In the genomic region with DNA sequence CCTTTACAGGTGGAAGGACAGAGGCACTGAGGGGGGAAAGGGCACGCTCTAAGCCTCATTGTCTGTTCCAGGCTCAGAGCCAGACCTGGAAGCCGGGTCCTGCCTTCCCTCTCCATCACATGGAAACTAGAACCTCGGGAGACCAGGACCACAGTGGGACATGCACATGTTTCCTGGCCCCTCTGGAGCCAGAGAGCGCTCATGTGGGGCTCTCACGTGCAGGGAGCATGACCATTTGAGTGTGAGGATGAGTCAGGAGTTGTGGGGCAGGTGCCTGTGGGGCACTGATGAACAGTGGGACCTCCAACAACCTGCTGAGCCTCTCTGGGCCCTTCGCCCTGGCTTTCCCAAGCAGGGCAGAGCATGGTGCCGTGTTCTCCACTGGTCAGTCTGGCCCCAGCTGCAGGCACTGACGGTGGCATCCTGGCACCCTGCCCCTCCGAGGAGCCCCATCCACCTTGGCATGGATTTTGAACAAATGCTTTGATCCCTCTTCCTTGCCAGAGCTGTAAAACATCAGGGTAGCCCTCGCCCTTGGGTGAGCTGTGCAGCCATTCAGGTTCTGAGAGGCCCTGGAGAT, we compare ENCODE assay signal across 15 cellular contexts.
DNase-seq lines count a peak whose midpoint lies in the region; ATAC-seq and TF ChIP-seq lines count a peak whose summit lies in the region.
"Had no signal": no experiment of that assay in that cellular context is flagged by ENCODE, and none has a peak within 500 bp of the region (broad histone marks: within the 10 kb centered on the region; RNA-seq: fewer than 3 reads in every experiment).

No MANE protein-coding gene starts in this region.

- DNase-seq in activated CD8-positive, alpha-beta memory T cell treated with anti-CD3 and anti-CD28 coated beads, Interleukin-2, amount 10 ng/mL, durations not matched to agents 7 days and 5 days, result no peak
- DNase-seq in activated CD8-positive, alpha-beta memory T cell treated with anti-CD3 and anti-CD28 coated beads, Interleukin-2, amount 50 U/mL, for 48 hours, result no peak
- DNase-seq in immature natural killer cell, result no peak
- DNase-seq in stimulated activated effector memory CD8-positive, alpha-beta T cell treated with anti-CD3 and anti-CD28 coated beads, Interleukin-12 subunit alpha, Interleukin-12 subunit beta, amount 100 ng/mL, for 72 hours (ENCODE audit: low spot score in 2 of 2), result no peak
- DNase-seq: GF-D8; GOT3; HFFc6; MM.1S; NCI-H1105; NCI-H187; NK-92 treated with Interleukin-12 subunit alpha and Interleukin-12 subunit beta, amount 100 ng/mL, for 24 hours had no signal

- ATAC-seq in activated CD8-positive, alpha-beta memory T cell treated with anti-CD3 and anti-CD28 coated beads, Interleukin-2, amount 10 ng/mL, durations not matched to agents 7 days and 5 days, result no peak
- no peak for ATAC-seq in stimulated activated effector memory CD8-positive, alpha-beta T cell treated with anti-CD3 and anti-CD28 coated beads, Interleukin-12 subunit alpha, Interleukin-12 subunit beta, amount 100 ng/mL, for 72 hours
- ATAC-seq in HG02642 (IDR thresholded peaks at IDR 0.05; ENCODE audit: poor library complexity, unreplicated experiment), result no peak
- ATAC-seq in HG03521 (IDR thresholded peaks at IDR 0.05; ENCODE audit: unreplicated experiment), result no peak
- ATAC-seq in GM18511 (IDR thresholded peaks at IDR 0.05; ENCODE audit: unreplicated experiment), result no peak

- no peak overlapping the region for H3K27ac ChIP-seq in HEK293 (ENCODE audit: extremely low read depth, low read depth, low read length)

- TF ChIP-seq CTCF in HEK293 (tag by site-specific recombination; IDR thresholded peaks at IDR 0.05), result no peak

- no peak overlapping the region for H3K4me3 Mint-ChIP-seq in activated CD8-positive, alpha-beta memory T cell treated with anti-CD3 and anti-CD28 coated beads, Interleukin-2, amount 10 ng/mL, durations not matched to agents 7 days and 5 days
- peak overlapping the region in 4 of 5 donors; percentile 6 to 42 (median 20) for H3K4me3 Mint-ChIP-seq in immature natural killer cell
- H3K4me3 Mint-ChIP-seq in stimulated activated effector memory CD8-positive, alpha-beta T cell treated with anti-CD3 and anti-CD28 coated beads, Interleukin-12 subunit alpha, Interleukin-12 subunit beta, amount 100 ng/mL, for 72 hours, result no peak overlapping the region
- H3K4me3 Mint-ChIP-seq: HFFc6 had no signal

- POLR2A ChIA-PET in HEK293 (lab: Yijun Ruan, JAX), result no interaction called here

- H3K36me3 Mint-ChIP-seq in activated CD8-positive, alpha-beta memory T cell treated with anti-CD3 and anti-CD28 coated beads, Interleukin-2, amount 10 ng/mL, durations not matched to agents 7 days and 5 days, result peaks cover 46% of the 10 kb centered on the region
- H3K36me3 Mint-ChIP-seq in immature natural killer cell, result peaks cover 9 to 27% (median 9%) of the 10 kb centered on the region in 3 donors
- H3K36me3 Mint-ChIP-seq in stimulated activated effector memory CD8-positive, alpha-beta T cell treated with anti-CD3 and anti-CD28 coated beads, Interleukin-12 subunit alpha, Interleukin-12 subunit beta, amount 100 ng/mL, for 72 hours, result peaks cover 33% of the 10 kb centered on the region

- H3K9me3 ChIP-seq in HEK293 (ENCODE audit: control insufficient read depth, insufficient read depth, low read depth, low read length), result no peaks in the 10 kb centered on the region

- no peaks in the 10 kb centered on the region for H3K27me3 Mint-ChIP-seq in activated CD8-positive, alpha-beta memory T cell treated with anti-CD3 and anti-CD28 coated beads, Interleukin-2, amount 10 ng/mL, durations not matched to agents 7 days and 5 days
- peaks cover 2 to 29% (median 9%) of the 10 kb centered on the region in 3 donors for H3K27me3 Mint-ChIP-seq in immature natural killer cell (ENCODE audit: low read depth in 3 of 3)

- no peaks in the 10 kb centered on the region for H3K4me1 ChIP-seq in HEK293 (ENCODE audit: control insufficient read depth, insufficient read depth, low read length)

- H3K9me3 Mint-ChIP-seq in activated CD8-positive, alpha-beta memory T cell treated with anti-CD3 and anti-CD28 coated beads, Interleukin-2, amount 10 ng/mL, durations not matched to agents 7 days and 5 days (ENCODE audit: low read depth), result peaks cover 5% of the 10 kb centered on the region
- H3K9me3 Mint-ChIP-seq in immature natural killer cell, result no peaks in the 10 kb centered on the region
- H3K9me3 Mint-ChIP-seq in stimulated activated effector memory CD8-positive, alpha-beta T cell treated with anti-CD3 and anti-CD28 coated beads, Interleukin-12 subunit alpha, Interleukin-12 subunit beta, amount 100 ng/mL, for 72 hours, result no peaks in the 10 kb centered on the region
- H3K9me3 Mint-ChIP-seq: HFFc6 had no signal

- peaks cover 56% of the 10 kb centered on the region for H3K4me1 Mint-ChIP-seq in activated CD8-positive, alpha-beta memory T cell treated with anti-CD3 and anti-CD28 coated beads, Interleukin-2, amount 10 ng/mL, durations not matched to agents 7 days and 5 days
- H3K4me1 Mint-ChIP-seq in immature natural killer cell, result peaks cover 91 to 97% of the 10 kb centered on the region in 2 donors
- H3K4me1 Mint-ChIP-seq in stimulated activated effector memory CD8-positive, alpha-beta T cell treated with anti-CD3 and anti-CD28 coated beads, Interleukin-12 subunit alpha, Interleukin-12 subunit beta, amount 100 ng/mL, for 72 hours, result peaks cover 77% of the 10 kb centered on the region

- H3K4me3 ChIP-seq in HEK293 (ENCODE audit: low read depth, low read length), result no peak overlapping the region

- peak overlapping the region; percentile 52 for H3K27ac Mint-ChIP-seq in activated CD8-positive, alpha-beta memory T cell treated with anti-CD3 and anti-CD28 coated beads, Interleukin-2, amount 10 ng/mL, durations not matched to agents 7 days and 5 days
- H3K27ac Mint-ChIP-seq in immature natural killer cell, result peak overlapping the region; percentile 98 to 100 (median 100)
- peak overlapping the region; percentile 56 for H3K27ac Mint-ChIP-seq in stimulated activated effector memory CD8-positive, alpha-beta T cell treated with anti-CD3 and anti-CD28 coated beads, Interleukin-12 subunit alpha, Interleukin-12 subunit beta, amount 100 ng/mL, for 72 hours
- H3K27ac Mint-ChIP-seq: HFFc6 had no signal

- H3K36me3 ChIP-seq in HEK293 (ENCODE audit: control insufficient read depth in 2 of 2, insufficient read depth in 1 of 2, low read length in 2 of 2), result no peaks in the 10 kb centered on the region

- CTCF ChIA-PET in activated CD8-positive, alpha-beta memory T cell treated with anti-CD3 and anti-CD28 coated beads, Interleukin-2, amount 10 ng/mL, durations not matched to agents 7 days and 5 days (lab: Charles Lee), result interaction anchor here (0.8 to 1.7 kb wide), 12 partner anchors 11 to 95 kb away, joined by 3 to 11 read pairs (median 4); no protein-coding TSS in a partner anchor
- CTCF ChIA-PET in HEK293 (lab: Yijun Ruan, JAX), result interaction anchor here (0.6 to 1.4 kb wide), 11 partner anchors 8 to 1064 kb away, joined by 3 to 10 read pairs (median 4); no protein-coding TSS in a partner anchor

TF ChIP-seq in HEK293, 187 proteins besides CTCF, POLR2A, EP300 and RAD21:
- TF ChIP-seq ZIC2 (tag by site-specific recombination; IDR thresholded peaks at IDR 0.05), result peak; percentile 60
- TF ChIP-seq ZFP41 (tag by site-specific recombination; IDR thresholded peaks at IDR 0.05; ENCODE audit: borderline replicate concordance), result no peak
- TF ChIP-seq, protein P1, sequence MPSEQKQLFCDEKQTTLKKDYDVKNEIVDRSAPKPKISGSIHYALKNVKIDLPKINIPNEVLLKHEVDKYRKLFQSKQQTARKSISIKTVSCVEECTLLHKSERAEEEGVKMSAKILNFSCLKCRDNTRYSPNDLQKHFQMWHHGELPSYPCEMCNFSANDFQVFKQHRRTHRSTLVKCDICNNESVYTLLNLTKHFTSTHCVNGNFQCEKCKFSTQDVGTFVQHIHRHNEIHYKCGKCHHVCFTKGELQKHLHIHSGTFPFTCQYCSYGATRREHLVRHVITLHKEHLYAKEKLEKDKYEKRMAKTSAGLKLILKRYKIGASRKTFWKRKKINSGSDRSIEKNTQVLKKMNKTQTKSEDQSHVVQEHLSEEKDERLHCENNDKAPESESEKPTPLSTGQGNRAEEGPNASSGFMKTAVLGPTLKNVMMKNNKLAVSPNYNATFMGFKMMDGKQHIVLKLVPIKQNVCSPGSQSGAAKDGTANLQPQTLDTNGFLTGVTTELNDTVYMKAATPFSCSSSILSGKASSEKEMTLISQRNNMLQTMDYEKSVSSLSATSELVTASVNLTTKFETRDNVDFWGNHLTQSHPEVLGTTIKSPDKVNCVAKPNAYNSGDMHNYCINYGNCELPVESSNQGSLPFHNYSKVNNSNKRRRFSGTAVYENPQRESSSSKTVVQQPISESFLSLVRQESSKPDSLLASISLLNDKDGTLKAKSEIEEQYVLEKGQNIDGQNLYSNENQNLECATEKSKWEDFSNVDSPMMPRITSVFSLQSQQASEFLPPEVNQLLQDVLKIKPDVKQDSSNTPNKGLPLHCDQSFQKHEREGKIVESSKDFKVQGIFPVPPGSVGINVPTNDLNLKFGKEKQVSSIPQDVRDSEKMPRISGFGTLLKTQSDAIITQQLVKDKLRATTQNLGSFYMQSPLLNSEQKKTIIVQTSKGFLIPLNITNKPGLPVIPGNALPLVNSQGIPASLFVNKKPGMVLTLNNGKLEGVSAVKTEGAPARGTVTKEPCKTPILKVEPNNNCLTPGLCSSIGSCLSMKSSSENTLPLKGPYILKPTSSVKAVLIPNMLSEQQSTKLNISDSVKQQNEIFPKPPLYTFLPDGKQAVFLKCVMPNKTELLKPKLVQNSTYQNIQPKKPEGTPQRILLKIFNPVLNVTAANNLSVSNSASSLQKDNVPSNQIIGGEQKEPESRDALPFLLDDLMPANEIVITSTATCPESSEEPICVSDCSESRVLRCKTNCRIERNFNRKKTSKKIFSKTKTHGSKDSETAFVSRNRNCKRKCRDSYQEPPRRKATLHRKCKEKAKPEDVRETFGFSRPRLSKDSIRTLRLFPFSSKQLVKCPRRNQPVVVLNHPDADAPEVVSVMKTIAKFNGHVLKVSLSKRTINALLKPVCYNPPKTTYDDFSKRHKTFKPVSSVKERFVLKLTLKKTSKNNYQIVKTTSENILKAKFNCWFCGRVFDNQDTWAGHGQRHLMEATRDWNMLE (tag by site-specific recombination; conservative IDR thresholded peaks at IDR 0.05; ENCODE audit: low read depth), result no peak

Comparison
In these comparisons a context has a peak if more than half of its experiments do, and no peak if none do; other contexts are left out.
1. H3K4me3 Mint-ChIP-seq: peak in immature natural killer cell (4 of 5); none in activated CD8-positive, alpha-beta memory T cell treated with anti-CD3 and anti-CD28 coated beads, Interleukin-2, amount 10 ng/mL, durations not matched to agents 7 days and 5 days (single experiment) and stimulated activated effector memory CD8-positive, alpha-beta T cell treated with anti-CD3 and anti-CD28 coated beads, Interleukin-12 subunit alpha, Interleukin-12 subunit beta, amount 100 ng/mL, for 72 hours (single experiment).
2. Peak in every context shown above with its lines, with median percentiles within 50 percentile points of each other: H3K27ac Mint-ChIP-seq.